Comparison of ENCODE assay signal across 15 cellular contexts in the genomic region with DNA sequence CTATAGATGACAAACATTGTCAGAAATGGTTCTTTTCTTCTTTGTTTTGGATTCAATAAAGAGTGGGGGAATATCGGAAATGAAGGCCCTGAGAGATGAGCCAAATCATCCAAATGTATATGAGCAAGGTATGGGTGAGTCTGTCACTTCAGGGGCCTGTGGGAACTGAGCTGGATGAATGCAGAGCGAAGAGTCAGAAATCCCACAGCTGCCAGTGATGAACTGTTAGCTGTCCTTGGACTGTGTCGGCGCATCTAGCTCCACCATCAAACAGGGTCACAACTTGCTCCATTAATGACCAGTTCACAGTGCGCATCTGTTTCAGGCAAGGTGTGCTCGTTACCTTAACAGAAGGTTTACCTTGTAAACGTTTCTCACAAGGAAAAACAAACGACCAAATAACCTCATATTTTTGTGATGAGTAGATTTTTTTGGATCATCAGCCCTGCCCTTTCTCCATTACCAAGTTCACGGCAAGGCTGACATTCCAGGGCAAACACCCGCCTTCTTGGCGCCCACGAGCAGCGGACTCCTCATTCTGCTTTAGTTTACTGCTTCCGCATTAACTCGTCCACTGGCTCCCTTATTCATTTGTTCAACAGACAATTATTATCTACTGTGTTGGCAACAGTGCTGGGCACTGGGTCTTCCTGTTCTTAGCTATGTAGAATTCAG. TPM values are rescaled to one million over a fixed set of nuclear protein-coding genes. Genes with fewer than 3 reads are reported as not detected.
DNase-seq lines count a peak whose midpoint lies in the region; ATAC-seq and TF ChIP-seq lines count a peak whose summit lies in the region.
"Had no signal": no experiment of that assay in that cellular context is flagged by ENCODE, and none has a peak within 500 bp of the region (broad histone marks: within the 10 kb centered on the region; RNA-seq: fewer than 3 reads in every experiment).

No MANE protein-coding gene starts in this region.

- H3K27me3 ChIP-seq in Peyer's patch (no peaks in the 10 kb centered on the region), gastroesophageal sphincter (no peaks in the 10 kb centered on the region), skeletal muscle tissue (ENCODE audit: control insufficient read depth in 3 of 3, insufficient read depth in 3 of 3, low read length in 3 of 3) (no peaks in the 10 kb centered on the region)
- H3K27me3 ChIP-seq: BE2C, thyroid gland had no signal

- H3K36me3 ChIP-seq in Peyer's patch (no peaks in the 10 kb centered on the region), gastroesophageal sphincter (no peaks in the 10 kb centered on the region), skeletal muscle tissue (ENCODE audit: control insufficient read depth in 3 of 3, insufficient read depth in 3 of 3, low read length in 3 of 3) (no peaks in the 10 kb centered on the region)
- H3K36me3 ChIP-seq: BE2C, thyroid gland had no signal

- WGBS in gastroesophageal sphincter (ENCODE audit: low coverage in 1 of 2), 2 donors, result 86 to 91% methylated on average over 14 to 15 of the region's 15 CpGs

- no peaks in the 10 kb centered on the region for H3K4me1 ChIP-seq in Peyer's patch
- H3K4me1 ChIP-seq in gastroesophageal sphincter, result peaks cover 0 to 39% (median 12%) of the 10 kb centered on the region in 3 donors
- H3K4me1 ChIP-seq in skeletal muscle tissue (ENCODE audit: control insufficient read depth in 3 of 3, insufficient read depth in 3 of 3, low read length in 3 of 3), result peaks cover 14 to 21% (median 16%) of the 10 kb centered on the region in 3 donors
- H3K4me1 ChIP-seq: BE2C had no signal

- no peaks in the 10 kb centered on the region for H3K9me3 ChIP-seq in Peyer's patch
- no peaks in the 10 kb centered on the region for H3K9me3 ChIP-seq in gastroesophageal sphincter
- no peaks in the 10 kb centered on the region for H3K9me3 ChIP-seq in skeletal muscle tissue (ENCODE audit: control insufficient read depth in 3 of 3, low read length in 3 of 3)
- H3K9me3 ChIP-seq: BE2C, thyroid gland had no signal

- TF ChIP-seq EP300 in gastroesophageal sphincter (IDR thresholded peaks at IDR 0.05), result no peak

- ATAC-seq in gastroesophageal sphincter (no peak), HG03378 (IDR thresholded peaks at IDR 0.05; ENCODE audit: unreplicated experiment) (no peak)

- H3K27ac ChIP-seq in Peyer's patch (peak overlapping the region in 3 of 4 donors; percentile 16 to 50 (median 46)), gastroesophageal sphincter (peak overlapping the region in 3 of 4 donors; percentile 67 to 82 (median 80)), skeletal muscle tissue (ENCODE audit: low read depth, low read length) (peak overlapping the region; percentile 70)

- TF ChIP-seq POLR2A in Peyer's patch (IDR thresholded peaks at IDR 0.05) (no peak), gastroesophageal sphincter (IDR thresholded peaks at IDR 0.05) (no peak)

- peak; percentile 32 for DNase-seq in EH (ENCODE audit: low read depth)
- DNase-seq in Peyer's patch, result no peak
- no peak for DNase-seq in NCI-H146 treated with DMSO at 0.1 percent for 48 hours (lab: John Stamatoyannopoulos, UW; ENCODE audit: unreplicated experiment)
- DNase-seq in NCI-H69 (lab: John Stamatoyannopoulos, UW), result no peak
- DNase-seq: BE2C, NCI-H1092, thyroid gland had no signal

- H3K9ac ChIP-seq in skeletal muscle tissue (ENCODE audit: low read depth in 1 of 3, low read length in 3 of 3), result no peak overlapping the region

- TF ChIP-seq CTCF in Peyer's patch (IDR thresholded peaks at IDR 0.05) (no peak), gastroesophageal sphincter (IDR thresholded peaks at IDR 0.05) (no peak)

- no peak overlapping the region for H3K4me3 ChIP-seq in Peyer's patch
- no peak overlapping the region for H3K4me3 ChIP-seq in gastroesophageal sphincter
- no peak overlapping the region for H3K4me3 ChIP-seq in skeletal muscle tissue (ENCODE audit: low read length in 3 of 3)
- H3K4me3 ChIP-seq: GM23338, thyroid gland had no signal

RNA-seq across cellular contexts. Expression of a gene that starts 15.0 kb away (rescaled TPM):
- total RNA-seq in Peyer's patch (not detected), gastroesophageal sphincter (not detected), skeletal muscle tissue (not detected)
- total RNA-seq: glomerular endothelial cell; GM23338; mononuclear cell; progenitor cell of endocrine pancreas; T-helper 2 cell treated with Interferon-gamma antibody and Interleukin-4, amounts not matched to agents 100 ng/mL and 5 ng/mL, for 36 hours had no signal

RNA-seq across cellular contexts. Expression of a gene that starts 48.4 kb away (rescaled TPM):
- total RNA-seq in Peyer's patch (10 to 100 TPM; 20.1 to 46.2 (median 24.9) TPM), gastroesophageal sphincter (10 to 100 TPM; 17.5 to 58.2 (median 31.6) TPM), skeletal muscle tissue (20.9 TPM)

RNA-seq across cellular contexts. Expression of a gene that starts 48.5 kb away (rescaled TPM):
- total RNA-seq in Peyer's patch (10 to 100 TPM in 1 of 4 donors, 1 to 10 TPM in 2, not detected in 1; 1.2 to 13.2 (median 2.9) TPM), gastroesophageal sphincter (10 to 100 TPM in 3 of 4 donors, 1 to 10 TPM in 1; 9.5 to 26.1 (median 13.8) TPM), skeletal muscle tissue (6.3 TPM)
